27 cellular contexts compared by ENCODE assay signal in genomic region chr4:122959441-122959840, GRCh38.
"Had no signal": no experiment of that assay in that cellular context is flagged by ENCODE, and none has a peak within 500 bp of the region (broad histone marks: within the 10 kb centered on the region; RNA-seq: fewer than 3 reads in every experiment).

No MANE protein-coding gene starts in this region.

- H3K4me1 ChIP-seq: parathyroid adenoma, psoas muscle, right lobe of liver, spleen, tibial nerve, upper lobe of right lung had no signal

- H3K4me3 Mint-ChIP-seq: naive thymus-derived CD4-positive, alpha-beta T cell; nephron progenitor cell; stimulated activated memory B cell treated with anti-CD40 and anti-IgM and Interleukin-4, amounts not matched to agents 10 μg/mL and 1 μg/mL and 100 μg/mL, for 72 hours; stimulated activated naive CD8-positive, alpha-beta T cell treated with anti-CD3 and anti-CD28 coated beads, Interleukin-15, amount 100 ng/mL, for 72 hours had no signal

- ATAC-seq: esophagus mucosa; left colon; left ventricle myocardium superior; naive thymus-derived CD4-positive, alpha-beta T cell; psoas muscle; right lobe of liver; stimulated activated memory B cell treated with anti-CD40 and anti-IgM and Interleukin-4, amounts not matched to agents 10 μg/mL and 1 μg/mL and 100 μg/mL, for 72 hours; stimulated activated naive CD8-positive, alpha-beta T cell treated with anti-CD3 and anti-CD28 coated beads, Interleukin-15, amount 100 ng/mL, for 72 hours; upper lobe of right lung had no signal

- H3K27ac ChIP-seq: coronary artery, dorsolateral prefrontal cortex, parathyroid adenoma, psoas muscle, right lobe of liver, spleen, testis, tibial nerve, upper lobe of right lung, vagina had no signal

- H3K36me3 ChIP-seq: right lobe of liver, upper lobe of right lung, vagina had no signal

- H3K9me3 ChIP-seq: psoas muscle, right lobe of liver, spleen, testis, tibial nerve, upper lobe of right lung, vagina had no signal

- H3K4me3 ChIP-seq: coronary artery, dorsolateral prefrontal cortex, lung, psoas muscle, right lobe of liver, spleen, testis, tibial nerve, upper lobe of right lung, vagina had no signal

- H3K9me3 Mint-ChIP-seq: naive thymus-derived CD4-positive, alpha-beta T cell; stimulated activated memory B cell treated with anti-CD40 and anti-IgM and Interleukin-4, amounts not matched to agents 10 μg/mL and 1 μg/mL and 100 μg/mL, for 72 hours; stimulated activated naive CD8-positive, alpha-beta T cell treated with anti-CD3 and anti-CD28 coated beads, Interleukin-15, amount 100 ng/mL, for 72 hours had no signal

- H3K27ac Mint-ChIP-seq: nephron progenitor cell; stimulated activated memory B cell treated with anti-CD40 and anti-IgM and Interleukin-4, amounts not matched to agents 10 μg/mL and 1 μg/mL and 100 μg/mL, for 72 hours; stimulated activated naive CD8-positive, alpha-beta T cell treated with anti-CD3 and anti-CD28 coated beads, Interleukin-15, amount 100 ng/mL, for 72 hours had no signal

- H3K27me3 Mint-ChIP-seq: naive thymus-derived CD4-positive, alpha-beta T cell; stimulated activated memory B cell treated with anti-CD40 and anti-IgM and Interleukin-4, amounts not matched to agents 10 μg/mL and 1 μg/mL and 100 μg/mL, for 72 hours; stimulated activated naive CD8-positive, alpha-beta T cell treated with anti-CD3 and anti-CD28 coated beads, Interleukin-15, amount 100 ng/mL, for 72 hours had no signal

- H3K27me3 ChIP-seq: dorsolateral prefrontal cortex, right lobe of liver, spleen, testis, tibial nerve, upper lobe of right lung, vagina had no signal

- H3K4me1 Mint-ChIP-seq: nephron progenitor cell; stimulated activated memory B cell treated with anti-CD40 and anti-IgM and Interleukin-4, amounts not matched to agents 10 μg/mL and 1 μg/mL and 100 μg/mL, for 72 hours had no signal

- DNase-seq: dorsolateral prefrontal cortex; effector CD8-positive, alpha-beta T cell; foreskin fibroblast; head of caudate nucleus; hippocampal formation; left colon; left ventricle myocardium superior; mesendoderm; naive thymus-derived CD4-positive, alpha-beta T cell; nephron progenitor cell; psoas muscle; retina; right lobe of liver; spleen; stimulated activated CD4-positive, alpha-beta T cell treated with anti-CD3 and anti-CD28 coated beads, Interleukin-15, amount 100 ng/mL, for 24 hours; stimulated activated CD4-positive, alpha-beta T cell treated with anti-CD3 and anti-CD28 coated beads, Interleukin-1b, Interleukin-23, amount 100 ng/mL, for 48 hours; stimulated activated CD4-positive, alpha-beta T cell treated with anti-CD3 and anti-CD28 coated beads, Interleukin-4, amount 100 ng/mL, for 24 hours; stimulated activated naive CD8-positive, alpha-beta T cell treated with anti-CD3 and anti-CD28 coated beads, Interleukin-15, amount 100 ng/mL, for 72 hours; testis; upper lobe of right lung had no signal
